Comparison of ENCODE assay signal across 37 cellular contexts in the genomic region with DNA sequence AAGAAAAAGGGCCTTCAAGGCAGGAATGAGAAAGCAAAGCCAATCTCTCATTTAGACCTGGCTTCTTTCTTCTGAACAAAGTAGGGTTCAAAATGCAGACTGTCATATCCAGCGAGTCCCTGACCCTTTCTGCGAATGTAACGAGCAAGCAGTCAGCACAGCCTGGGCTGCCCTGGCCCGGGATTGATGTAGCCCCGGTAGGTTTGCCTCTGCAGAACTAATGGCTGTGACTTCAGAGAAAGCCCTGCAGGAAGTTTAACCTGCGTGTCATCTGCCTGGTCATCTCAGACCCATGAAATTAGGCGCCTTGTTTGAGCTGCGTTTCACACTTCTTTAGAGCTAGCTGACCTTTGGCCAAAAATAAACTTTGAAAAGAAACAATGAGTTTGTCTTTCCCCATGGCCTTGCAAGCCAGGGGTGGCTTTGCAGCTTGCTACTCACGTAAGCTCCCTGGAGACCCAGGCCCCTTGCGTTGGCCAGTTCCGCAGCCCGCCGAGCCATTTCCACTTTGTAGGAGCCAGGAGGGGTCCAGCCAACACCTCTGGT. TPM values are rescaled to one million over a fixed set of nuclear protein-coding genes. Genes with fewer than 3 reads are reported as not detected.
"Had no signal": no experiment of that assay in that cellular context is flagged by ENCODE, and none has a peak within 500 bp of the region (broad histone marks: within the 10 kb centered on the region; RNA-seq: fewer than 3 reads in every experiment).

No MANE protein-coding gene starts in this region.

- H3K9me3 ChIP-seq: ascending aorta, breast epithelium had no signal

- H3K27me3 Mint-ChIP-seq: activated naive CD8-positive, alpha-beta T cell treated with anti-CD3 and anti-CD28 coated beads for 36 hours had no signal

- H3K27ac Mint-ChIP-seq: activated CD4-positive, alpha-beta memory T cell treated with anti-CD3 and anti-CD28 coated beads, Interleukin-2, amount 10 ng/mL, durations not matched to agents 7 days and 5 days; activated CD4-positive, alpha-beta T cell treated with anti-CD3 and anti-CD28 coated beads for 36 hours; activated CD4-positive, alpha-beta T cell treated with anti-CD3 and anti-CD28 coated beads, Interleukin-2, amount 10 ng/mL, durations not matched to agents 7 days and 5 days; activated CD8-positive, alpha-beta memory T cell treated with anti-CD3 and anti-CD28 coated beads, Interleukin-2, amount 10 ng/mL, durations not matched to agents 7 days and 5 days; activated CD8-positive, alpha-beta T cell treated with anti-CD3 and anti-CD28 coated beads, Interleukin-2, amount 10 ng/mL, durations not matched to agents 7 days and 5 days; activated naive CD4-positive, alpha-beta T cell treated with anti-CD3 and anti-CD28 coated beads, Interleukin-2, amount 10 ng/mL, durations not matched to agents 7 days and 5 days; activated naive CD4-positive, alpha-beta T cell treated with anti-CD3 and anti-CD28 coated beads, Interleukin-2, amount 50 U/mL, for 24 hours; activated naive CD8-positive, alpha-beta T cell treated with anti-CD3 and anti-CD28 coated beads for 36 hours; activated T-cell treated with anti-CD3 and anti-CD28 coated beads, Interleukin-2, amount 50 U/mL, for 24 hours; activated T-helper 2 cell treated with anti-CD3 and anti-CD28 coated beads, Interferon-gamma antibody, Interleukin-2, Interleukin-4, amounts not matched to agents 10 μg/mL and 5 μg/mL and 100 μg/mL, durations not matched to agents 14 hours and 24 hours and 36 hours; T-helper 1 cell treated with Interleukin-12 subunit alpha and Interleukin-12 subunit beta and Interleukin-4 antibody, amounts not matched to agents 30 μg/mL and 1 μg/mL, for 36 hours; T-helper 2 cell treated with Interferon-gamma antibody and Interleukin-4, amounts not matched to agents 5 μg/mL and 100 μg/mL, for 36 hours; WTC11 had no signal

- H3K27me3 ChIP-seq: ascending aorta, brain microvascular endothelial cell, breast epithelium had no signal

- H3K4me1 Mint-ChIP-seq: activated CD4-positive, alpha-beta memory T cell treated with anti-CD3 and anti-CD28 coated beads, Interleukin-2, amount 10 ng/mL, durations not matched to agents 7 days and 5 days; activated CD4-positive, alpha-beta T cell treated with anti-CD3 and anti-CD28 coated beads for 36 hours; activated CD4-positive, alpha-beta T cell treated with anti-CD3 and anti-CD28 coated beads, Interleukin-2, amount 10 ng/mL, durations not matched to agents 7 days and 5 days had no signal

- H3K36me3 Mint-ChIP-seq: activated CD8-positive, alpha-beta memory T cell treated with anti-CD3 and anti-CD28 coated beads, Interleukin-2, amount 10 ng/mL, durations not matched to agents 7 days and 5 days; activated naive CD4-positive, alpha-beta T cell treated with anti-CD3 and anti-CD28 coated beads, Interleukin-2, amount 10 ng/mL, durations not matched to agents 7 days and 5 days; activated naive CD8-positive, alpha-beta T cell treated with anti-CD3 and anti-CD28 coated beads for 36 hours; WTC11 had no signal

- H3K36me3 ChIP-seq: ascending aorta, brain microvascular endothelial cell, breast epithelium, WERI-Rb-1 had no signal

- FAIRE-seq: TTC549 had no signal

- H3K4me3 Mint-ChIP-seq: activated CD4-positive, alpha-beta memory T cell treated with anti-CD3 and anti-CD28 coated beads, Interleukin-2, amount 10 ng/mL, durations not matched to agents 7 days and 5 days; activated CD4-positive, alpha-beta T cell treated with anti-CD3 and anti-CD28 coated beads for 36 hours; activated CD4-positive, alpha-beta T cell treated with anti-CD3 and anti-CD28 coated beads, Interleukin-2, amount 10 ng/mL, durations not matched to agents 7 days and 5 days; activated CD8-positive, alpha-beta memory T cell treated with anti-CD3 and anti-CD28 coated beads, Interleukin-2, amount 10 ng/mL, durations not matched to agents 7 days and 5 days; activated CD8-positive, alpha-beta T cell treated with anti-CD3 and anti-CD28 coated beads, Interleukin-2, amount 10 ng/mL, durations not matched to agents 7 days and 5 days; activated naive CD4-positive, alpha-beta T cell treated with anti-CD3 and anti-CD28 coated beads, Interleukin-2, amount 10 ng/mL, durations not matched to agents 7 days and 5 days; activated naive CD4-positive, alpha-beta T cell treated with anti-CD3 and anti-CD28 coated beads, Interleukin-2, amount 50 U/mL, for 24 hours; activated naive CD8-positive, alpha-beta T cell treated with anti-CD3 and anti-CD28 coated beads for 36 hours; activated T-cell treated with anti-CD3 and anti-CD28 coated beads, Interleukin-2, amount 50 U/mL, for 24 hours; T-helper 1 cell treated with Interleukin-12 subunit alpha and Interleukin-12 subunit beta and Interleukin-4 antibody, amounts not matched to agents 30 μg/mL and 1 μg/mL, for 36 hours; T-helper 2 cell treated with Interferon-gamma antibody and Interleukin-4, amounts not matched to agents 5 μg/mL and 100 μg/mL, for 36 hours; WTC11 had no signal

- H3K4me1 ChIP-seq: ascending aorta, breast epithelium had no signal

- DNase-seq: activated CD4-positive, alpha-beta memory T cell treated with anti-CD3 and anti-CD28 coated beads, Interleukin-2, amount 10 ng/mL, durations not matched to agents 7 days and 5 days; activated CD4-positive, alpha-beta T cell treated with anti-CD3 and anti-CD28 coated beads for 1 hour; activated CD4-positive, alpha-beta T cell treated with anti-CD3 and anti-CD28 coated beads for 36 hours; activated CD4-positive, alpha-beta T cell treated with anti-CD3 and anti-CD28 coated beads for 48 hours; activated CD4-positive, alpha-beta T cell treated with anti-CD3 and anti-CD28 coated beads, Interleukin-2, amount 10 ng/mL, durations not matched to agents 7 days and 5 days; activated CD4-positive, alpha-beta T cell treated with anti-CD3 and anti-CD28 coated beads, Interleukin-2, amount 50 U/mL, for 48 hours; activated CD4-positive, CD25-positive, alpha-beta regulatory T cell; activated CD8-positive, alpha-beta memory T cell treated with anti-CD3 and anti-CD28 coated beads for 24 hours; activated CD8-positive, alpha-beta memory T cell treated with anti-CD3 and anti-CD28 coated beads, Interleukin-2, amount 10 ng/mL, durations not matched to agents 7 days and 5 days; activated CD8-positive, alpha-beta memory T cell treated with anti-CD3 and anti-CD28 coated beads, Interleukin-2, amount 50 U/mL, for 48 hours; activated CD8-positive, alpha-beta T cell treated with anti-CD3 and anti-CD28 coated beads, Interleukin-2, amount 10 ng/mL, durations not matched to agents 7 days and 5 days; activated effector memory CD4-positive, alpha-beta T cell treated with Interleukin-2 at 50 U/mL for 16 hours; activated gamma-delta T cell; activated naive CD4-positive, alpha-beta T cell treated with anti-CD3 and anti-CD28 coated beads, Interleukin-2, amount 10 ng/mL, durations not matched to agents 7 days and 5 days; activated naive CD4-positive, alpha-beta T cell treated with Interleukin-2 at 50 U/mL for 16 hours; activated naive CD8-positive, alpha-beta T cell treated with anti-CD3 and anti-CD28 coated beads for 36 hours; activated T-cell treated with anti-CD3 and anti-CD28 coated beads, Interleukin-2, amount 50 U/mL, for 24 hours; activated T-cell treated with anti-CD3 and anti-CD28 coated beads, Interleukin-2, amount 50 U/mL, for 48 hours; amygdala; anterior cingulate cortex; brain microvascular endothelial cell; central memory CD4-positive, alpha-beta T cell; T-helper 1 cell; T-helper 2 cell; T-helper 9 cell; WERI-Rb-1 had no signal

- H3K4me3 ChIP-seq: ascending aorta, breast epithelium had no signal

- H3K9me3 Mint-ChIP-seq: activated CD4-positive, alpha-beta memory T cell treated with anti-CD3 and anti-CD28 coated beads, Interleukin-2, amount 10 ng/mL, durations not matched to agents 7 days and 5 days; activated CD4-positive, alpha-beta T cell treated with anti-CD3 and anti-CD28 coated beads, Interleukin-2, amount 10 ng/mL, durations not matched to agents 7 days and 5 days; activated naive CD4-positive, alpha-beta T cell treated with anti-CD3 and anti-CD28 coated beads, Interleukin-2, amount 10 ng/mL, durations not matched to agents 7 days and 5 days; activated naive CD4-positive, alpha-beta T cell treated with anti-CD3 and anti-CD28 coated beads, Interleukin-2, amount 50 U/mL, for 24 hours; activated naive CD8-positive, alpha-beta T cell treated with anti-CD3 and anti-CD28 coated beads for 36 hours; activated T-cell treated with anti-CD3 and anti-CD28 coated beads, Interleukin-2, amount 50 U/mL, for 24 hours; activated T-helper 2 cell treated with anti-CD3 and anti-CD28 coated beads, Interferon-gamma antibody, Interleukin-2, Interleukin-4, amounts not matched to agents 10 μg/mL and 5 μg/mL and 100 μg/mL, durations not matched to agents 14 hours and 24 hours and 36 hours; T-helper 1 cell treated with Interleukin-12 subunit alpha and Interleukin-12 subunit beta and Interleukin-4 antibody, amounts not matched to agents 30 μg/mL and 1 μg/mL, for 36 hours; T-helper 2 cell treated with Interferon-gamma antibody and Interleukin-4, amounts not matched to agents 5 μg/mL and 100 μg/mL, for 36 hours; WTC11 had no signal

- H3K27ac ChIP-seq: ascending aorta, brain microvascular endothelial cell, breast epithelium, WERI-Rb-1 had no signal

- ATAC-seq: activated CD4-positive, alpha-beta T cell treated with anti-CD3 and anti-CD28 coated beads for 36 hours; activated CD4-positive, CD25-positive, alpha-beta regulatory T cell treated with anti-CD3 and anti-CD28 coated beads, Interleukin-2, amount 50 U/mL, for 24 hours; activated CD8-positive, alpha-beta memory T cell treated with anti-CD3 and anti-CD28 coated beads, Interleukin-2, amount 10 ng/mL, durations not matched to agents 7 days and 5 days; activated CD8-positive, alpha-beta T cell treated with anti-CD3 and anti-CD28 coated beads, Interleukin-2, amount 10 ng/mL, durations not matched to agents 7 days and 5 days; WTC11 had no signal

RNA-seq across cellular contexts. Expression of a gene that starts 36.4 kb away (rescaled TPM):
- total RNA-seq: activated CD4-positive, alpha-beta memory T cell treated with anti-CD3 and anti-CD28 coated beads, Interleukin-2, amount 10 ng/mL, durations not matched to agents 7 days and 5 days; activated CD4-positive, alpha-beta T cell treated with anti-CD3 and anti-CD28 coated beads for 36 hours; activated CD4-positive, alpha-beta T cell treated with anti-CD3 and anti-CD28 coated beads, Interleukin-2, amount 10 ng/mL, durations not matched to agents 7 days and 5 days; activated CD8-positive, alpha-beta memory T cell treated with anti-CD3 and anti-CD28 coated beads, Interleukin-2, amount 10 ng/mL, durations not matched to agents 7 days and 5 days; activated CD8-positive, alpha-beta T cell treated with anti-CD3 and anti-CD28 coated beads, Interleukin-2, amount 10 ng/mL, durations not matched to agents 7 days and 5 days; activated naive CD8-positive, alpha-beta T cell treated with anti-CD3 and anti-CD28 coated beads for 36 hours; activated T-helper 2 cell treated with anti-CD3 and anti-CD28 coated beads, Interferon-gamma antibody, Interleukin-2, Interleukin-4, amounts not matched to agents 10 μg/mL and 5 μg/mL and 100 μg/mL, durations not matched to agents 14 hours and 24 hours and 36 hours; ascending aorta; cardiac septum; cerebellum had no signal
